In genomic region chr7:120431016-120431415, GRCh38 we compare ENCODE assay signal across 23 cellular contexts.
DNase-seq lines count a peak whose midpoint lies in the region; ATAC-seq and TF ChIP-seq lines count a peak whose summit lies in the region.
"Had no signal": no experiment of that assay in that cellular context is flagged by ENCODE, and none has a peak within 500 bp of the region (broad histone marks: within the 10 kb centered on the region; RNA-seq: fewer than 3 reads in every experiment).

No MANE protein-coding gene starts in this region.

- no peaks in the 10 kb centered on the region for H3K9me3 ChIP-seq in left ventricle myocardium inferior (replicated peaks)
- H3K9me3 ChIP-seq: adrenal gland, MG63, prostate gland had no signal

- H3K27me3 ChIP-seq in left ventricle myocardium inferior (ENCODE audit: low read depth), result no peaks in the 10 kb centered on the region
- H3K27me3 ChIP-seq: adrenal gland, MG63 had no signal

- no peaks in the 10 kb centered on the region for H3K36me3 ChIP-seq in left ventricle myocardium inferior
- H3K36me3 ChIP-seq: adrenal gland, MG63, prostate gland had no signal

- TF ChIP-seq CTCF in left ventricle myocardium inferior (IDR thresholded peaks at IDR 0.05; ENCODE audit: borderline replicate concordance), result no peak

- no peak overlapping the region for H3K27ac ChIP-seq in left ventricle myocardium inferior (replicated peaks)
- H3K27ac ChIP-seq: adrenal gland, prostate gland, SK-N-MC had no signal

- intact Hi-C loops in left ventricle myocardium inferior (cut with micrococcal nuclease), result no loop called here

- H3K4me1 ChIP-seq in left ventricle myocardium inferior, result no peaks in the 10 kb centered on the region
- H3K4me1 ChIP-seq: adrenal gland, prostate gland had no signal

- H3K4me3 ChIP-seq in left ventricle myocardium inferior, result no peak overlapping the region
- H3K4me3 ChIP-seq: adrenal gland, MG63, prostate gland, SK-N-MC had no signal

- ATAC-seq in GM18907 (IDR thresholded peaks at IDR 0.05; ENCODE audit: unreplicated experiment), result peak; percentile 53
- peak; percentile 59 for ATAC-seq in HG02642 (IDR thresholded peaks at IDR 0.05; ENCODE audit: poor library complexity, unreplicated experiment)
- peak; percentile 57 for ATAC-seq in HG03354 (IDR thresholded peaks at IDR 0.05; ENCODE audit: poor library complexity, severe bottlenecking, unreplicated experiment)
- no peak for ATAC-seq in HG02571 (IDR thresholded peaks at IDR 0.05; ENCODE audit: unreplicated experiment)
- ATAC-seq: activated CD4-positive, CD25-positive, alpha-beta regulatory T cell treated with anti-CD3 and anti-CD28 coated beads, Interleukin-2, amount 50 U/mL, for 24 hours had no signal

- DNase-seq in stimulated activated CD4-positive, alpha-beta T cell treated with anti-CD3 and anti-CD28 coated beads, Interleukin-15, amount 100 ng/mL, for 24 hours, result no peak
- DNase-seq in NCI-H2081 treated with DMSO at 0.1 percent for 48 hours (lab: John Stamatoyannopoulos, UW) (no peak), left ventricle myocardium inferior (no peak)
- DNase-seq: activated CD4-positive, alpha-beta memory T cell treated with anti-CD3 and anti-CD28 coated beads for 36 hours; activated CD8-positive, alpha-beta memory T cell treated with anti-CD3 and anti-CD28 coated beads, Interleukin-2, amount 50 U/mL, for 4 hours; activated naive CD4-positive, alpha-beta T cell treated with anti-CD3 and anti-CD28 coated beads for 36 hours; adrenal gland; GOT3; islet precursor cell; KG1; MG63; naive B cell; NCI-H1436; NCI-H446; NCI-H774; stimulated activated naive CD4-positive, alpha-beta T cell treated with Interleukin-2 at 50 U/mL for 16 hours had no signal
